In genomic region chr20:64041781-64042771, GRCh38 we compare ENCODE assay signal across 8 cellular contexts. TPM values are rescaled to one million over a fixed set of nuclear protein-coding genes. Genes with fewer than 3 reads are reported as not detected.
DNase-seq lines count a peak whose midpoint lies in the region; ATAC-seq and TF ChIP-seq lines count a peak whose summit lies in the region.

No MANE protein-coding gene starts in this region.

- H3K27ac Mint-ChIP-seq in activated naive CD4-positive, alpha-beta T cell treated with anti-CD3 and anti-CD28 coated beads, Interleukin-2, amount 10 ng/mL, durations not matched to agents 7 days and 5 days = peak overlapping the region; percentile 64

- H3K36me3 ChIP-seq in ACC112 (ENCODE audit: insufficient read depth, low read length) (no peaks in the 10 kb centered on the region), lung (ENCODE audit: control insufficient read depth in 2 of 2, insufficient read depth in 2 of 2, low read length in 2 of 2) (peaks cover 0 to 1% of the 10 kb centered on the region in 2 donors)

- H3K4me3 ChIP-seq in ACC112 (ENCODE audit: low read depth, low read length) = peak overlapping the region; percentile 70
- peak overlapping the region; percentile 28 for H3K4me3 ChIP-seq in lung

- CTCF ChIA-PET in activated naive CD4-positive, alpha-beta T cell treated with anti-CD3 and anti-CD28 coated beads, Interleukin-2, amount 10 ng/mL, durations not matched to agents 7 days and 5 days (lab: Charles Lee) = interaction anchor here (2.6 to 4.9 kb wide), 2 partner anchors 12 to 62 kb away, joined by 7 to 89 read pairs (median 27); partner anchors contain the start of genes PRPF6 and SAMD10

- peak; percentile 42 for DNase-seq in activated naive CD4-positive, alpha-beta T cell treated with anti-CD3 and anti-CD28 coated beads, Interleukin-2, amount 10 ng/mL, durations not matched to agents 7 days and 5 days
- DNase-seq in lung (ENCODE audit: low spot score) (no peak), GF-D8 (lab: John Stamatoyannopoulos, UW) (no peak)

- TF ChIP-seq POLR2A in GM19099 (IDR thresholded peaks at IDR 0.05; ENCODE audit: extremely low read depth, insufficient read length, low read depth) = peak; percentile 42

- H3K27me3 Mint-ChIP-seq in activated naive CD4-positive, alpha-beta T cell treated with anti-CD3 and anti-CD28 coated beads, Interleukin-2, amount 10 ng/mL, durations not matched to agents 7 days and 5 days = peaks cover 68% of the 10 kb centered on the region

- peaks cover 63% of the 10 kb centered on the region for H3K4me1 Mint-ChIP-seq in activated naive CD4-positive, alpha-beta T cell treated with anti-CD3 and anti-CD28 coated beads, Interleukin-2, amount 10 ng/mL, durations not matched to agents 7 days and 5 days

- no peaks in the 10 kb centered on the region for H3K79me2 ChIP-seq in ACC112 (ENCODE audit: control insufficient read depth, insufficient read depth, low read length, unreplicated experiment)

- H3K4me3 Mint-ChIP-seq in activated naive CD4-positive, alpha-beta T cell treated with anti-CD3 and anti-CD28 coated beads, Interleukin-2, amount 10 ng/mL, durations not matched to agents 7 days and 5 days = peak overlapping the region; percentile 79

- no peaks in the 10 kb centered on the region for H3K9me3 ChIP-seq in lung (ENCODE audit: control insufficient read depth in 2 of 2, insufficient read depth in 1 of 2, low read length in 1 of 2)

- H3K27ac ChIP-seq in ACC112 (ENCODE audit: low read depth, low read length) (no peak overlapping the region), lung (ENCODE audit: low read depth in 1 of 2, low read length in 1 of 2) (peak overlapping the region; percentile 62 to 68)

- peaks cover 2% of the 10 kb centered on the region for H3K36me3 Mint-ChIP-seq in activated naive CD4-positive, alpha-beta T cell treated with anti-CD3 and anti-CD28 coated beads, Interleukin-2, amount 10 ng/mL, durations not matched to agents 7 days and 5 days

- no peak for TF ChIP-seq CTCF in lung (IDR thresholded peaks at IDR 0.05; ENCODE audit: control extremely low read depth, extremely low read depth)

- H3K27me3 ChIP-seq in ACC112 (ENCODE audit: insufficient read depth, low read length) (peaks cover 44% of the 10 kb centered on the region), lung (ENCODE audit: control insufficient read depth, insufficient read depth) (no peaks in the 10 kb centered on the region)

- no peaks in the 10 kb centered on the region for H3K9me3 Mint-ChIP-seq in activated naive CD4-positive, alpha-beta T cell treated with anti-CD3 and anti-CD28 coated beads, Interleukin-2, amount 10 ng/mL, durations not matched to agents 7 days and 5 days

- WGBS in lung, 2 donors = 3 to 4% methylated on average over 55 to 65 of the region's 65 CpGs

- no peak for ATAC-seq in lung (ENCODE audit: insufficient read depth, low FRiP score)
- ATAC-seq in GM18861 (IDR thresholded peaks at IDR 0.05; ENCODE audit: unreplicated experiment) = no peak
- no peak for ATAC-seq in HG03139 (IDR thresholded peaks at IDR 0.05; ENCODE audit: unreplicated experiment)
- ATAC-seq in HG03469 (IDR thresholded peaks at IDR 0.05; ENCODE audit: unreplicated experiment) = no peak

- H3K4me1 ChIP-seq in ACC112 (ENCODE audit: control insufficient read depth, insufficient read depth, low read length, unreplicated experiment) = peaks cover 16% of the 10 kb centered on the region
- peaks cover 0 to 18% of the 10 kb centered on the region in 2 donors for H3K4me1 ChIP-seq in lung (ENCODE audit: control insufficient read depth in 2 of 2, insufficient read depth in 2 of 2, low read length in 2 of 2)

- H2AFZ ChIP-seq in ACC112 (ENCODE audit: low read length, unreplicated experiment) = no peak overlapping the region

RNA-seq across cellular contexts. Expression of gene C20orf204, which starts 6.1 kb away (rescaled TPM):
- 1 to 10 TPM; 1.3 to 2.0 TPM for total RNA-seq in lung
- polyA plus RNA-seq in lung = under 1 TPM; 0.50 to 0.63 TPM

RNA-seq across cellular contexts. Expression of gene SOX18, which starts 7.4 kb away (rescaled TPM):
- 10 to 100 TPM; 12.1 to 52.2 TPM for total RNA-seq in lung
- 10 to 100 TPM; 26.9 to 31.7 TPM for polyA plus RNA-seq in lung

RNA-seq across cellular contexts. Expression of gene TCEA2, which starts 20.9 kb away (rescaled TPM):
- 10 to 100 TPM; 28.5 to 32.8 TPM for total RNA-seq in lung
- polyA plus RNA-seq in lung = 10 to 100 TPM; 18.3 to 32.9 TPM

RNA-seq across cellular contexts. Expression of gene RGS19, which starts 37.2 kb away (rescaled TPM):
- total RNA-seq in lung = 10 to 100 TPM; 15.1 to 50.7 TPM
- polyA plus RNA-seq in lung = 10 to 100 TPM; 19.5 to 99.0 TPM

RNA-seq across cellular contexts. Expression of gene OPRL1, which starts 37.8 kb away (rescaled TPM):
- total RNA-seq in lung = 1 to 10 TPM; 1.6 to 2.5 TPM
- 1 to 10 TPM in 1 of 2 donors, under 1 TPM in 1; 0.45 to 3.1 TPM for polyA plus RNA-seq in lung
